ENCODE assay signal across 8 cellular contexts in genomic region chr5:179732918-179733763, GRCh38. TPM values are rescaled to one million over a fixed set of nuclear protein-coding genes. Genes with fewer than 3 reads are reported as not detected.
A peak's percentile ranks its signal among the peaks of the same experiment; 100 is the strongest.
DNase-seq lines count a peak whose midpoint lies in the region; ATAC-seq and TF ChIP-seq lines count a peak whose summit lies in the region.

No MANE protein-coding gene starts in this region.

- H3K9me3 ChIP-seq in adipocyte (ENCODE audit: control insufficient read depth, low read length), result no peaks in the 10 kb centered on the region

- H3K9ac ChIP-seq in adipocyte (ENCODE audit: low read length), result peak overlapping the region; percentile 93

- H3K4me3 Mint-ChIP-seq in progenitor cell of endocrine pancreas (ENCODE audit: low read depth), result peak overlapping the region; percentile 96

- peak; percentile 6 for ATAC-seq in GM18508 (IDR thresholded peaks at IDR 0.05; ENCODE audit: insufficient read depth, unreplicated experiment)
- ATAC-seq in HG02981 (IDR thresholded peaks at IDR 0.05; ENCODE audit: unreplicated experiment), result peak; percentile 28
- ATAC-seq in left ventricle myocardium superior, result peak; percentile 64

- H3K27me3 ChIP-seq in adipocyte (replicated peaks; ENCODE audit: control insufficient read depth, insufficient read depth, low read length), result no peaks in the 10 kb centered on the region

- intact Hi-C loops in left ventricle myocardium superior (cut with micrococcal nuclease), result loop anchor here (2.0 kb wide), 1 partner anchor 34 kb away; the partner anchor contains the start of gene CANX

- peaks cover 18% of the 10 kb centered on the region for H3K4me1 Mint-ChIP-seq in progenitor cell of endocrine pancreas (ENCODE audit: low read depth)

- peak overlapping the region; percentile 95 for H3K4me3 ChIP-seq in adipocyte (ENCODE audit: low read length)

- H3K27ac Mint-ChIP-seq in progenitor cell of endocrine pancreas, result peak overlapping the region; percentile 97

- no peaks in the 10 kb centered on the region for H3K27me3 Mint-ChIP-seq in progenitor cell of endocrine pancreas

- peaks cover 30% of the 10 kb centered on the region for H3K36me3 ChIP-seq in adipocyte (ENCODE audit: control insufficient read depth, insufficient read depth, low read length, severe bottlenecking)

- no peak for TF ChIP-seq CTCF in progenitor cell of endocrine pancreas (IDR thresholded peaks at IDR 0.05; ENCODE audit: unreplicated experiment)

- no peaks in the 10 kb centered on the region for H3K9me3 Mint-ChIP-seq in progenitor cell of endocrine pancreas (ENCODE audit: low read depth)

- DNase-seq in AG08395 (ENCODE audit: low spot score) (peak; percentile 14), OCI-M1 (lab: John Stamatoyannopoulos, UW) (peak; percentile 40), adipocyte (ENCODE audit: low read depth) (peak; percentile 64), left ventricle myocardium superior (peak; percentile 64), progenitor cell of endocrine pancreas (ENCODE audit: low spot score, unreplicated experiment) (peak; percentile 29), NCI-H226 (no peak)

- peaks cover 24% of the 10 kb centered on the region for H3K36me3 Mint-ChIP-seq in progenitor cell of endocrine pancreas (ENCODE audit: insufficient read depth)

- peaks cover 58% of the 10 kb centered on the region for H3K4me1 ChIP-seq in adipocyte (ENCODE audit: control insufficient read depth, insufficient read depth, low read length)

RNA-seq across cellular contexts. Expression of gene MAML1, which starts 0.5 kb away (rescaled TPM):
- 13.5 TPM for total RNA-seq in left ventricle myocardium superior
- 51.8 and 54.8 TPM in 2 replicates for total RNA-seq in progenitor cell of endocrine pancreas

RNA-seq across cellular contexts. Expression of gene CANX, which starts 34.4 kb away (rescaled TPM):
- total RNA-seq in left ventricle myocardium superior, result 465 TPM
- 571 and 574 TPM in 2 replicates for total RNA-seq in progenitor cell of endocrine pancreas

RNA-seq across cellular contexts. Expression of gene CBY3, which starts 52.3 kb away (rescaled TPM):
- not detected for total RNA-seq in left ventricle myocardium superior
- total RNA-seq in progenitor cell of endocrine pancreas, result not detected in 2 replicates

Comparison
In these comparisons a context has a peak if more than half of its experiments do, and no peak if none do; other contexts are left out.
1. ATAC-seq: peak in every context shown above with its lines; median percentile 64 in left ventricle myocardium superior; 28 in HG02981; 6 in GM18508.